ENCODE assay signal across 15 cellular contexts in the genomic region with DNA sequence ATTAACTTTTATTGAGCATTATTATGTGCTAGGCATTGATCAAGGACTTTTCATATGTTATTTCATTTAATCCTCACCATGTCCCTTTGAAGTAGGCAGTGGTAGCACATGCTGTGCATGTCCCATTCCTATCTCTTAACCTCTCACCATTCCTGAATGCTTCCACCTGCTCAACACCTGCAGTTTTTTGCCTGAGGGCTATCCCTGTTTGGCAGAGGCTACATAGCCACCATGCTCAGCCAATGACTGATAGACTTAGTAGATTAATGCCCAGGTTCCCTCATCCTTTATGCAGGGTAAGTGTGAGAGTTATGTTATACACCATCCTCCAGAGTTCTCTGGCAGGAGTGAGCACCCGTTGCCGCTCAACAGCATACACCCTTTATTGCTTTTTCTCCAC.
"Had no signal": no experiment of that assay in that cellular context is flagged by ENCODE, and none has a peak within 500 bp of the region (broad histone marks: within the 10 kb centered on the region; RNA-seq: fewer than 3 reads in every experiment).

No MANE protein-coding gene starts in this region.

- DNase-seq: activated CD4-positive, alpha-beta T cell treated with anti-CD3 and anti-CD28 coated beads, Interleukin-2, amount 10 ng/mL, durations not matched to agents 24 days and 14 days; activated CD8-positive, alpha-beta memory T cell treated with anti-CD3 and anti-CD28 coated beads, Interleukin-2, amount 50 U/mL, for 4 hours; activated effector memory CD4-positive, alpha-beta T cell treated with Interleukin-2 at 50 U/mL for 16 hours; activated naive CD4-positive, alpha-beta T cell treated with anti-CD3 and anti-CD28 coated beads, Interleukin-2, amount 10 ng/mL, durations not matched to agents 7 days and 5 days; activated naive CD8-positive, alpha-beta T cell treated with anti-CD3 and anti-CD28 coated beads, Interleukin-2, amount 50 U/mL, for 24 hours; activated T-cell treated with anti-CD3 and anti-CD28 coated beads, Interleukin-2, amount 50 U/mL, for 4 hours; anterior cingulate cortex; central memory CD4-positive, alpha-beta T cell; erythroblast; head of caudate nucleus; left lung; right lobe of liver; stimulated activated CD4-positive, alpha-beta T cell treated with anti-CD3 and anti-CD28 coated beads, Interleukin-15, amount 100 ng/mL, for 24 hours; stimulated activated CD4-positive, alpha-beta T cell treated with anti-CD3 and anti-CD28 coated beads, Interleukin-2, amount 100 ng/mL, for 48 hours; T1000 had no signal

- ATAC-seq: activated naive CD8-positive, alpha-beta T cell treated with anti-CD3 and anti-CD28 coated beads, Interleukin-2, amount 50 U/mL, for 24 hours; activated T-cell treated with anti-CD3 and anti-CD28 coated beads, Interleukin-2, amount 50 U/mL, for 4 hours; left lung; right lobe of liver had no signal
